Comparison of ENCODE assay signal across 18 cellular contexts in the genomic region with DNA sequence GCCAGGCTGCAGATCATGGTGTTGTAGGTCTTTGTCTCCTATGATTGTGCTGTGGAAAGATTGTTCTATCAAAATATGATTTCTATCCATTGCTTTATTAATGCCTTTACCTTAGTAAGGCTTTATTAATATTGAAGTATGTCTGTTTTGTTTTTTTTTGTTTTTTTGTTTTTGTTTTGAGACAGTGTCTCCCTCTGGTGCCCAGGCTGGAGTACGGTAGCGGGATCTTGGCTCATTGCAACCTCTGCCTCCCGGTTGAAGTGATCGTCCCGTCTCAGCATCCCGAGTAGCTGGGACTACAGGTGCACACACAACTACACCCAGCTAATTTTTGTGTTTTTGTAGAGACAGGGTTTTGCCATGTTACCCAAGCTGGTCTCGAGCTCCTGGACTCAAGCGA. TPM values are rescaled to one million over a fixed set of nuclear protein-coding genes. Genes with fewer than 3 reads are reported as not detected.
A peak's percentile ranks its signal among the peaks of the same experiment; 100 is the strongest.
DNase-seq lines count a peak whose midpoint lies in the region; ATAC-seq, FAIRE-seq and TF ChIP-seq lines count a peak whose summit lies in the region.
"Had no signal": no experiment of that assay in that cellular context is flagged by ENCODE, and none has a peak within 500 bp of the region (broad histone marks: within the 10 kb centered on the region; RNA-seq: fewer than 3 reads in every experiment).

No MANE protein-coding gene starts in this region.

- peak; percentile 11; the same call in 1 of the 2 replicates for TF ChIP-seq CTCF in HepG2 (CRISPR knock-in tag; IDR thresholded peaks at IDR 0.05)
- TF ChIP-seq CTCF in right lobe of liver (IDR thresholded peaks at IDR 0.05): no peak
- TF ChIP-seq CTCF in RWPE2 (IDR thresholded peaks at IDR 0.05; ENCODE audit: poor library complexity, severe bottlenecking): peak; percentile 51
- TF ChIP-seq CTCF in fibroblast of mammary gland (conservative IDR thresholded peaks at IDR 0.05; ENCODE audit: control insufficient read depth, insufficient read depth, low read depth, low read length): peak; percentile 62

- no TSS peak for BruUV-seq in HepG2 (replicated peaks; lab: Mats Ljungman, UMichigan)

- 32% methylated on average over 8 of the region's 8 CpGs for WGBS in HepG2 (ENCODE audit: low lambda C conversion rate)
- 66% methylated on average over 8 of the region's 8 CpGs for WGBS in right lobe of liver (ENCODE audit: insufficient coverage, low coverage, low lambda C conversion rate, missing lambda C conversion rate)

- H3K9me3 ChIP-seq in HepG2 (ENCODE audit: low read length) (no peaks in the 10 kb centered on the region), right lobe of liver (no peaks in the 10 kb centered on the region), RWPE2 (ENCODE audit: severe bottlenecking) (no peaks in the 10 kb centered on the region)

- TF ChIP-seq POLR2A in HepG2 (IDR thresholded peaks at IDR 0.05; ENCODE audit: insufficient read depth in 1 of 2, low read depth in 2 of 2, low read length in 2 of 2) (no peak), right lobe of liver (IDR thresholded peaks at IDR 0.05) (no peak)

- DNase-seq in HepG2 (ENCODE audit: low spot score) (no peak), right lobe of liver (no peak), RWPE2 (ENCODE audit: low spot score) (no peak), fibroblast of mammary gland (ENCODE audit: low read depth) (peak; percentile 47), pons (ENCODE audit: low spot score) (no peak), SHP77 (lab: John Stamatoyannopoulos, UW) (no peak)
- DNase-seq: activated CD8-positive, alpha-beta T cell treated with anti-CD3 and anti-CD28 coated beads for 36 hours; activated effector memory CD4-positive, alpha-beta T cell treated with anti-CD3 and anti-CD28 coated beads, Interleukin-2, amount 50 U/mL, for 16 hours; AML-193; NCI-H1092; NCI-H446 treated with DMSO at 0.1 percent for 48 hours; stimulated activated CD4-positive, alpha-beta T cell treated with anti-CD3 and anti-CD28 coated beads, Interleukin-1b, Interleukin-23, amount 100 ng/mL, for 48 hours had no signal

- no peak for TF ChIP-seq RAD21 in HepG2 (CRISPR knock-in tag; IDR thresholded peaks at IDR 0.05)

- POLR2A ChIA-PET in HepG2 (lab: Yijun Ruan, JAX): no interaction called here

- H3K79me2 ChIP-seq in HepG2 (ENCODE audit: insufficient read depth, low read length): no peaks in the 10 kb centered on the region

- no peaks in the 10 kb centered on the region for H3K4me1 ChIP-seq in HepG2 (ENCODE audit: insufficient read depth, low read length)
- H3K4me1 ChIP-seq in right lobe of liver: no peaks in the 10 kb centered on the region
- no peaks in the 10 kb centered on the region for H3K4me1 ChIP-seq in RWPE2 (ENCODE audit: insufficient read depth, poor library complexity, severe bottlenecking)

- H4K20me1 ChIP-seq in HepG2 (ENCODE audit: insufficient read depth, low read length): no peaks in the 10 kb centered on the region

- H3K27ac ChIP-seq in HepG2 (ENCODE audit: extremely low read length, insufficient read depth, low read length): no peak overlapping the region
- H3K27ac ChIP-seq in right lobe of liver: no peak overlapping the region
- no peak overlapping the region for H3K27ac ChIP-seq in RWPE2 (ENCODE audit: poor library complexity, severe bottlenecking)

- H3K36me3 ChIP-seq in HepG2 (replicated peaks in 1 of 2; ENCODE audit: control insufficient read depth in 1 of 2, insufficient read depth in 2 of 2, low read length in 2 of 2): peaks cover under 1% of the 10 kb centered on the region in 2 experiments; a peak in 2 of 5 replicates
- H3K36me3 ChIP-seq in right lobe of liver: no peaks in the 10 kb centered on the region
- no peaks in the 10 kb centered on the region for H3K36me3 ChIP-seq in RWPE2 (ENCODE audit: low read depth)

- CTCF ChIA-PET in HepG2 (lab: Yijun Ruan, JAX; ENCODE audit: low intra/inter-chr PET ratio, low total read pairs): no interaction called here

- TF ChIP-seq EP300 in HepG2 (IDR thresholded peaks at IDR 0.05; ENCODE audit: low read depth in 2 of 2, low read length in 2 of 2) (no peak), HepG2 (CRISPR knock-in tag; IDR thresholded peaks at IDR 0.05; ENCODE audit: borderline replicate concordance) (no peak)

- peaks cover 1 to 5% of the 10 kb centered on the region in 2 experiments; a peak in 2 of 5 replicates for H3K27me3 ChIP-seq in HepG2 (ENCODE audit: control insufficient read depth in 1 of 2, insufficient read depth in 2 of 2, low read length in 2 of 2)
- no peaks in the 10 kb centered on the region for H3K27me3 ChIP-seq in right lobe of liver
- H3K27me3 ChIP-seq in RWPE2 (ENCODE audit: insufficient read depth, poor library complexity, severe bottlenecking): no peaks in the 10 kb centered on the region

- H3K4me3 ChIP-seq in HepG2 (replicated peaks in 1 of 3; ENCODE audit: insufficient read depth in 1 of 3, low read depth in 2 of 3, low read length in 3 of 3) (no peak overlapping the region), right lobe of liver (no peak overlapping the region), RWPE2 (ENCODE audit: severe bottlenecking) (no peak overlapping the region), fibroblast of mammary gland (ENCODE audit: control insufficient read depth, low read depth, low read length) (no peak overlapping the region)

- FAIRE-seq in HepG2 (lab: Jason Lieb, UNC): no peak
- FAIRE-seq: astrocyte, HTR-8/SVneo had no signal

- no peak overlapping the region for H3K9ac ChIP-seq in HepG2 (ENCODE audit: insufficient read depth, low read depth, low read length)

- no peak overlapping the region for H3K4me2 ChIP-seq in HepG2 (ENCODE audit: low read depth, low read length)

- H2AFZ ChIP-seq in HepG2 (ENCODE audit: low read length): no peak overlapping the region

- intact Hi-C loops in HepG2 (cut with micrococcal nuclease; ENCODE audit: unreplicated experiment) (no loop called here), right lobe of liver (cut with DNase I) (no loop called here)

- in situ Hi-C loops in HepG2 (cut with HindIII; ENCODE audit: extremely low pct_ligation_motif_present, low pct_unique_long_range_greater_than_20kb): no loop called here

- ATAC-seq in HepG2: no peak
- no peak for ATAC-seq in right lobe of liver
- no peak for ATAC-seq in RWPE2 (ENCODE audit: low read depth)
- ATAC-seq in GM19397 (IDR thresholded peaks at IDR 0.05; ENCODE audit: unreplicated experiment): no peak
- ATAC-seq in GM18498 (IDR thresholded peaks at IDR 0.05; ENCODE audit: unreplicated experiment): no peak
- ATAC-seq: activated CD8-positive, alpha-beta T cell treated with anti-CD3 and anti-CD28 coated beads for 36 hours had no signal

RNA-seq across cellular contexts. Expression of gene IRGC, which starts 7.7 kb away (rescaled TPM):
- total RNA-seq in HepG2 (2016; rRNA removed; fragmentation: Illumina TruSeq; extraction: Trizol): not detected in 2 replicates
- total RNA-seq in HepG2 (2016; cell fraction: cytosol; rRNA removed; fragmentation: Illumina TruSeq; extraction: Trizol; ENCODE audit: low read depth): not detected in 2 replicates
- not detected in 2 replicates for total RNA-seq in HepG2 (2016; cell fraction: insoluble cytoplasmic fraction; rRNA removed; fragmentation: Illumina TruSeq; extraction: Trizol)
- not detected in 2 replicates for total RNA-seq in HepG2 (2016; cell fraction: membrane; rRNA removed; fragmentation: Illumina TruSeq; extraction: Trizol)
- not detected in 2 replicates for total RNA-seq in HepG2 (2016; cell fraction: nucleus; rRNA removed; fragmentation: Illumina TruSeq; extraction: Trizol)
- polyA plus RNA-seq in HepG2 (2011; rRNA removed): not detected in 2 replicates
- polyA plus RNA-seq in HepG2 (2011; cell fraction: cytosol; rRNA removed): not detected in 2 replicates
- polyA plus RNA-seq in HepG2 (2011; cell fraction: nucleus; rRNA removed): not detected in 2 replicates
- not detected in 2 replicates for polyA plus RNA-seq in HepG2 (2012)
- not detected in 2 replicates for polyA plus RNA-seq in HepG2 (2016; cell fraction: cytosol; fragmentation: Illumina TruSeq; extraction: Trizol; ENCODE audit: low read depth)
- polyA plus RNA-seq in HepG2 (2016; cell fraction: insoluble cytoplasmic fraction; fragmentation: Illumina TruSeq; extraction: Trizol; ENCODE audit: low read depth): not detected in 2 replicates
- polyA plus RNA-seq in HepG2 (2016; cell fraction: membrane; fragmentation: Illumina TruSeq; extraction: Trizol; ENCODE audit: low read depth): not detected in 2 replicates
- not detected in 2 replicates for polyA plus RNA-seq in HepG2 (2016; cell fraction: nucleus; fragmentation: Illumina TruSeq; extraction: Trizol; ENCODE audit: insufficient read depth, low read depth)
- not detected in 2 replicates for polyA minus RNA-seq in HepG2 (2011; rRNA and poly(A)+ RNA removed; ENCODE audit: low replicate concordance)
- polyA minus RNA-seq in HepG2 (2011; cell fraction: cytosol; rRNA and poly(A)+ RNA removed): not detected in 2 replicates
- polyA minus RNA-seq in HepG2 (2011; cell fraction: nucleus; rRNA and poly(A)+ RNA removed): not detected in 2 replicates
- total RNA-seq in right lobe of liver: not detected
- total RNA-seq: activated CD8-positive, alpha-beta T cell treated with anti-CD3 and anti-CD28 coated beads for 36 hours; astrocyte; Daoy; RPMI7951 had no signal

RNA-seq across cellular contexts. Expression of gene SMG9, which starts 31.2 kb away (rescaled TPM):
- total RNA-seq in HepG2 (2016; rRNA removed; fragmentation: Illumina TruSeq; extraction: Trizol): 9.6 and 18.7 TPM in 2 replicates
- 4.7 and 6.3 TPM in 2 replicates for total RNA-seq in HepG2 (2016; cell fraction: cytosol; rRNA removed; fragmentation: Illumina TruSeq; extraction: Trizol; ENCODE audit: low read depth)
- total RNA-seq in HepG2 (2016; cell fraction: insoluble cytoplasmic fraction; rRNA removed; fragmentation: Illumina TruSeq; extraction: Trizol): 10.9 and 18.3 TPM in 2 replicates
- total RNA-seq in HepG2 (2016; cell fraction: membrane; rRNA removed; fragmentation: Illumina TruSeq; extraction: Trizol): 5.4 and 5.5 TPM in 2 replicates
- total RNA-seq in HepG2 (2016; cell fraction: nucleus; rRNA removed; fragmentation: Illumina TruSeq; extraction: Trizol): 20.5 and 25.3 TPM in 2 replicates
- 16.1 and 16.7 TPM in 2 replicates for polyA plus RNA-seq in HepG2 (2011; rRNA removed)
- polyA plus RNA-seq in HepG2 (2011; cell fraction: cytosol; rRNA removed): 4.3 and 6.9 TPM in 2 replicates
- polyA plus RNA-seq in HepG2 (2011; cell fraction: nucleus; rRNA removed): 36.9 and 41.9 TPM in 2 replicates
- polyA plus RNA-seq in HepG2 (2012): 12.3 and 15.7 TPM in 2 replicates
- polyA plus RNA-seq in HepG2 (2016; cell fraction: cytosol; fragmentation: Illumina TruSeq; extraction: Trizol; ENCODE audit: low read depth): 2.4 and 2.9 TPM in 2 replicates
- polyA plus RNA-seq in HepG2 (2016; cell fraction: insoluble cytoplasmic fraction; fragmentation: Illumina TruSeq; extraction: Trizol; ENCODE audit: low read depth): 16.1 and 23.3 TPM in 2 replicates
- polyA plus RNA-seq in HepG2 (2016; cell fraction: membrane; fragmentation: Illumina TruSeq; extraction: Trizol; ENCODE audit: low read depth): 3.6 and 4.5 TPM in 2 replicates
- 70.5 and 75.9 TPM in 2 replicates for polyA plus RNA-seq in HepG2 (2016; cell fraction: nucleus; fragmentation: Illumina TruSeq; extraction: Trizol; ENCODE audit: insufficient read depth, low read depth)
- polyA minus RNA-seq in HepG2 (2011; rRNA and poly(A)+ RNA removed; ENCODE audit: low replicate concordance): 12.4 and 18.2 TPM in 2 replicates
- polyA minus RNA-seq in HepG2 (2011; cell fraction: cytosol; rRNA and poly(A)+ RNA removed): 2.9 and 3.6 TPM in 2 replicates
- 16.5 and 18.7 TPM in 2 replicates for polyA minus RNA-seq in HepG2 (2011; cell fraction: nucleus; rRNA and poly(A)+ RNA removed)
- total RNA-seq in right lobe of liver: 10 to 100 TPM in 2 of 6 experiments, 1 to 10 TPM in 4; 6.5 to 13.5 (median 9.8) TPM

RNA-seq across cellular contexts. Expression of gene PLAUR, which starts 53.6 kb away (rescaled TPM):
- total RNA-seq in HepG2 (2016; rRNA removed; fragmentation: Illumina TruSeq; extraction: Trizol) (2.2 and 2.5 TPM in 2 replicates), right lobe of liver (10 to 100 TPM in 1 of 6 experiments, 1 to 10 TPM in 4, under 1 TPM in 1; 0.90 to 13.3 (median 2.3) TPM)
- total RNA-seq in HepG2 (2016; cell fraction: cytosol; rRNA removed; fragmentation: Illumina TruSeq; extraction: Trizol; ENCODE audit: low read depth): 1.1 and 2.5 TPM in 2 replicates
- total RNA-seq in HepG2 (2016; cell fraction: insoluble cytoplasmic fraction; rRNA removed; fragmentation: Illumina TruSeq; extraction: Trizol): 1.8 and 2.2 TPM in 2 replicates
- total RNA-seq in HepG2 (2016; cell fraction: membrane; rRNA removed; fragmentation: Illumina TruSeq; extraction: Trizol): 1.2 and 2.1 TPM in 2 replicates
- total RNA-seq in HepG2 (2016; cell fraction: nucleus; rRNA removed; fragmentation: Illumina TruSeq; extraction: Trizol): 1.4 and 3.2 TPM in 2 replicates
- polyA plus RNA-seq in HepG2 (2011; rRNA removed): 2.9 and 3.9 TPM in 2 replicates
- polyA plus RNA-seq in HepG2 (2011; cell fraction: cytosol; rRNA removed): 2.1 and 2.9 TPM in 2 replicates
- 8.0 and 8.8 TPM in 2 replicates for polyA plus RNA-seq in HepG2 (2011; cell fraction: nucleus; rRNA removed)
- 2.0 and 2.1 TPM in 2 replicates for polyA plus RNA-seq in HepG2 (2012)
- 0.71 and 1.1 TPM in 2 replicates for polyA plus RNA-seq in HepG2 (2016; cell fraction: cytosol; fragmentation: Illumina TruSeq; extraction: Trizol; ENCODE audit: low read depth)
- 2.7 and 2.8 TPM in 2 replicates for polyA plus RNA-seq in HepG2 (2016; cell fraction: insoluble cytoplasmic fraction; fragmentation: Illumina TruSeq; extraction: Trizol; ENCODE audit: low read depth)
- 1.1 and 1.3 TPM in 2 replicates for polyA plus RNA-seq in HepG2 (2016; cell fraction: membrane; fragmentation: Illumina TruSeq; extraction: Trizol; ENCODE audit: low read depth)
- 6.9 and 8.6 TPM in 2 replicates for polyA plus RNA-seq in HepG2 (2016; cell fraction: nucleus; fragmentation: Illumina TruSeq; extraction: Trizol; ENCODE audit: insufficient read depth, low read depth)
- polyA minus RNA-seq in HepG2 (2011; rRNA and poly(A)+ RNA removed; ENCODE audit: low replicate concordance): 2.8 and 50.5 TPM in 2 replicates
- polyA minus RNA-seq in HepG2 (2011; cell fraction: cytosol; rRNA and poly(A)+ RNA removed): 1.3 and 2.9 TPM in 2 replicates
- 1.4 and 1.7 TPM in 2 replicates for polyA minus RNA-seq in HepG2 (2011; cell fraction: nucleus; rRNA and poly(A)+ RNA removed)

RNA-seq across cellular contexts. Expression of gene KCNN4, which starts 57.2 kb away (rescaled TPM):
- total RNA-seq in HepG2 (2016; rRNA removed; fragmentation: Illumina TruSeq; extraction: Trizol) (0.13 TPM in 1 of 2 replicates, not detected in the other), right lobe of liver (1 to 10 TPM in 1 of 6 experiments, under 1 TPM in 4, not detected in 1; 0.18 to 1.4 (median 0.27) TPM)
- not detected in 2 replicates for total RNA-seq in HepG2 (2016; cell fraction: cytosol; rRNA removed; fragmentation: Illumina TruSeq; extraction: Trizol; ENCODE audit: low read depth)
- 0.15 TPM in 1 of 2 replicates, not detected in the other for total RNA-seq in HepG2 (2016; cell fraction: insoluble cytoplasmic fraction; rRNA removed; fragmentation: Illumina TruSeq; extraction: Trizol)
- not detected in 2 replicates for total RNA-seq in HepG2 (2016; cell fraction: membrane; rRNA removed; fragmentation: Illumina TruSeq; extraction: Trizol)
- total RNA-seq in HepG2 (2016; cell fraction: nucleus; rRNA removed; fragmentation: Illumina TruSeq; extraction: Trizol): 0.50 TPM in 1 of 2 replicates, not detected in the other
- 0.25 and 0.60 TPM in 2 replicates for polyA plus RNA-seq in HepG2 (2011; rRNA removed)
- 0.18 and 0.19 TPM in 2 replicates for polyA plus RNA-seq in HepG2 (2011; cell fraction: cytosol; rRNA removed)
- 0.92 and 1.2 TPM in 2 replicates for polyA plus RNA-seq in HepG2 (2011; cell fraction: nucleus; rRNA removed)
- 0.19 TPM in 1 of 2 replicates, not detected in the other for polyA plus RNA-seq in HepG2 (2012)
- 0.06 TPM in 1 of 2 replicates, not detected in the other for polyA plus RNA-seq in HepG2 (2016; cell fraction: cytosol; fragmentation: Illumina TruSeq; extraction: Trizol; ENCODE audit: low read depth)
- polyA plus RNA-seq in HepG2 (2016; cell fraction: insoluble cytoplasmic fraction; fragmentation: Illumina TruSeq; extraction: Trizol; ENCODE audit: low read depth): not detected in 2 replicates
- polyA plus RNA-seq in HepG2 (2016; cell fraction: membrane; fragmentation: Illumina TruSeq; extraction: Trizol; ENCODE audit: low read depth): not detected in 2 replicates
- polyA plus RNA-seq in HepG2 (2016; cell fraction: nucleus; fragmentation: Illumina TruSeq; extraction: Trizol; ENCODE audit: insufficient read depth, low read depth): 0.37 and 0.55 TPM in 2 replicates
- 0.16 and 81.5 TPM in 2 replicates for polyA minus RNA-seq in HepG2 (2011; rRNA and poly(A)+ RNA removed; ENCODE audit: low replicate concordance)
- 0.89 and 0.97 TPM in 2 replicates for polyA minus RNA-seq in HepG2 (2011; cell fraction: cytosol; rRNA and poly(A)+ RNA removed)
- polyA minus RNA-seq in HepG2 (2011; cell fraction: nucleus; rRNA and poly(A)+ RNA removed): 0.64 TPM in 1 of 2 replicates, not detected in the other

Comparison
In these comparisons a context has a peak if more than half of its experiments do, and no peak if none do; other contexts are left out.
1. CTCF ChIP-seq: peak in HepG2 (single experiment), RWPE2 (single experiment) and fibroblast of mammary gland (single experiment); none in right lobe of liver (0 of 4).